18 cellular contexts compared by ENCODE assay signal in genomic region chr10:21212275-21212674, GRCh38.
"Had no signal": no experiment of that assay in that cellular context is flagged by ENCODE, and none has a peak within 500 bp of the region (broad histone marks: within the 10 kb centered on the region; RNA-seq: fewer than 3 reads in every experiment).

No MANE protein-coding gene starts in this region.

- DNase-seq: activated T-cell treated with anti-CD3 and anti-CD28 coated beads, Interleukin-2, amount 50 U/mL, for 1 hour; esophagus squamous epithelium; gastrocnemius medialis; hippocampal formation; left ventricle myocardium superior; mammary epithelial cell; natural killer cell; retina; sigmoid colon; stimulated activated CD4-positive, alpha-beta T cell treated with anti-CD3 and anti-CD28 coated beads, Interleukin-2, amount 100 ng/mL, for 48 hours; stimulated activated CD8-positive, alpha-beta memory T cell treated with anti-CD3 and anti-CD28 coated beads, Interleukin-4, amount 100 ng/mL, for 48 hours; stimulated activated naive CD4-positive, alpha-beta T cell; upper lobe of left lung had no signal

- H3K4me1 ChIP-seq: gastrocnemius medialis, sigmoid colon had no signal

- FAIRE-seq: astrocyte, colon had no signal

- H3K27ac ChIP-seq: adrenal gland, esophagus squamous epithelium, gastrocnemius medialis, sigmoid colon, thoracic aorta had no signal

- H3K27me3 ChIP-seq: adrenal gland, esophagus squamous epithelium, gastrocnemius medialis, sigmoid colon, upper lobe of left lung had no signal

- H3K4me3 ChIP-seq: adrenal gland, esophagus squamous epithelium, gastrocnemius medialis, sigmoid colon, smooth muscle cell, thoracic aorta, upper lobe of left lung had no signal

- H3K36me3 ChIP-seq: adrenal gland, esophagus squamous epithelium, gastrocnemius medialis, sigmoid colon, thoracic aorta, upper lobe of left lung had no signal

- ATAC-seq: gastrocnemius medialis, left ventricle myocardium superior, natural killer cell had no signal

- H3K9me3 ChIP-seq: gastrocnemius medialis, thoracic aorta had no signal
